Comparison of ENCODE assay signal across 8 cellular contexts in the genomic region with DNA sequence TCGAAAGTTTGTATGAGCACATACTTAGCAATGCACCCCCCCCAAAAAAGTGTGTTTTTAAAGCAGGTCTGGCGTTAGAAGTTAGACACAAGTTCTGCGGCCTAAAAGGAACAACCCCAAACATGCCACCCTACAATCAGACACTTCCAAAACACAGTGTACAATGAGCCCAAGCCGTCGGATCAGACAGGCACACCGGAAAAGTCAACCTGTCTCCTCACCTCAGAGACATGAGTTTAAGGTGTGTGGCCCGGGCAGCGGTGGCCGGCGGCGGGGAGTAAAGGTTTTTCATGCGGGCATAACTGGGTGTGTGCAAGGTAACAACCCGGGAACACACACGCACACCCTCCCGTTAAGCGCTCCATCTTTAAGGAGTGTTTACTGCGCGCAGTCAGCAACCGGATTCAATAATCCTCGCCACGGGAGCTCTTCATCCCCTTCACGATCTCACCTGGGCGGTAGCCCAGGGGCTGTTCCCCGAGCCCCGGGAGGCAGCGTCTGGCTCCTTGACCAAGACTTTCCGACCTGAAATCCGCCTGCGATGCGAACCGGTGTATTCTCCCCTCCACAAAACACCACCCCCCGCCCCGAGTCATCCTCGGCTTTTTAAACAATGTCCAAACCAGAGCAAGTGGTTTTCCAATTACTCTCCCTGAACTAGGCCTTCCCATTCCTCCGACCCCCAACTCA. TPM values are rescaled to one million over a fixed set of nuclear protein-coding genes. Genes with fewer than 3 reads are reported as not detected.
DNase-seq lines count a peak whose midpoint lies in the region; ATAC-seq and TF ChIP-seq lines count a peak whose summit lies in the region.
"Not testable (repeated sequence)": the region's sequence is repeated elsewhere in the genome, so short reads cannot be mapped to it uniquely, and the experiment has no call there.

No MANE protein-coding gene starts in this region.

- peaks cover 39% of the 10 kb centered on the region for H3K4me1 Mint-ChIP-seq in dendritic cell treated with granulocyte-macrophage colony-stimulating factor and Interleukin-4, amounts not matched to agents 40 ng/mL and 50 ng/mL, for 4 days (ENCODE audit: low read depth)

- not testable (repeated sequence) for TF ChIP-seq CTCF in GM06990 (IDR thresholded peaks at IDR 0.05; ENCODE audit: insufficient read depth, low read length, poor library complexity, severe bottlenecking); PC-3 (conservative IDR thresholded peaks at IDR 0.05; ENCODE audit: low read depth, low read length)

- H3K36me3 Mint-ChIP-seq in dendritic cell treated with granulocyte-macrophage colony-stimulating factor and Interleukin-4, amounts not matched to agents 40 ng/mL and 50 ng/mL, for 4 days (ENCODE audit: low read depth): peaks cover 21% of the 10 kb centered on the region

- H3K27me3 ChIP-seq in GM06990 (replicated peaks; ENCODE audit: control insufficient read depth, insufficient read depth, low read length); PC-3 (ENCODE audit: low read length); layer of hippocampus (ENCODE audit: control insufficient read depth, insufficient read depth, low read length): not testable (repeated sequence)

- not testable (repeated sequence) for H3K9me2 ChIP-seq in PC-3 (replicated peaks; ENCODE audit: low read length)

- H3K4me3 ChIP-seq in GM06990 (replicated peaks; ENCODE audit: low read depth, low read length): peak overlapping the region; percentile 75
- H3K4me3 ChIP-seq in PC-3 (ENCODE audit: low read length): peak overlapping the region; percentile 99

- peak overlapping the region; percentile 98 for H3K4me2 ChIP-seq in PC-3 (ENCODE audit: low read length)

- not testable (repeated sequence) for H3K9me3 ChIP-seq in PC-3 (ENCODE audit: low read length)

- H3K4me1 ChIP-seq in PC-3 (ENCODE audit: insufficient read depth, low read length): peaks cover 52% of the 10 kb centered on the region

- CTCF ChIA-PET in PC-3 (lab: Charles Lee): interaction anchor here (1.0 kb wide), 1 partner anchor 76 kb away, joined by 3 read pairs; no protein-coding TSS in a partner anchor

- TSS peak; percentile 40 for BruUV-seq in PC-3 (replicated peaks; lab: Mats Ljungman, UMichigan)

- not testable (repeated sequence) for H2AFZ ChIP-seq in PC-3 (ENCODE audit: low read length)

- H3K4me3 Mint-ChIP-seq in dendritic cell treated with granulocyte-macrophage colony-stimulating factor and Interleukin-4, amounts not matched to agents 40 ng/mL and 50 ng/mL, for 4 days: peak overlapping the region; percentile 94

- peak overlapping the region; percentile 93 for H3K27ac Mint-ChIP-seq in dendritic cell treated with granulocyte-macrophage colony-stimulating factor and Interleukin-4, amounts not matched to agents 40 ng/mL and 50 ng/mL, for 4 days

- not testable (repeated sequence) for H3F3A ChIP-seq in PC-3 (ENCODE audit: low read length, unreplicated experiment)

- H3K27ac ChIP-seq in PC-3 (ENCODE audit: low read length): peak overlapping the region; percentile 55
- H3K27ac ChIP-seq in layer of hippocampus (ENCODE audit: low read depth, low read length): peak overlapping the region; percentile 68
- H3K27ac ChIP-seq in temporal lobe (ENCODE audit: low read depth, low read length): peak overlapping the region; percentile 17

- DNase-seq in GM06990 (ENCODE audit: extremely low read depth, insufficient read length) (peak; percentile 27), HK-2 (ENCODE audit: unreplicated experiment) (peak; percentile 42), PC-3 (peak; percentile 43), activated T-cell treated with anti-CD3 and anti-CD28 coated beads for 1 hour (ENCODE audit: low read depth) (peak; percentile 25)
- DNase-seq in sciatic nerve (ENCODE audit: low spot score): not testable (repeated sequence)

- POLR2A ChIA-PET in PC-3 (lab: Charles Lee; ENCODE audit: unreplicated experiment): interaction anchor here (0.7 kb wide), 2 partner anchors 63 to 86 kb away, joined by 3 to 4 read pairs; no protein-coding TSS in a partner anchor

- H3K79me2 ChIP-seq in PC-3 (ENCODE audit: low read length): peaks cover 69% of the 10 kb centered on the region

- peaks cover 42% of the 10 kb centered on the region for H4K20me1 ChIP-seq in PC-3 (ENCODE audit: low read length)

- peak; percentile 2 for ATAC-seq in PC-3
- peak; percentile 32 for ATAC-seq in sciatic nerve

- not testable (repeated sequence) for H3K9me3 Mint-ChIP-seq in dendritic cell treated with granulocyte-macrophage colony-stimulating factor and Interleukin-4, amounts not matched to agents 40 ng/mL and 50 ng/mL, for 4 days

- peak overlapping the region; percentile 90 for H3K9ac ChIP-seq in PC-3 (ENCODE audit: low read length)

- intact Hi-C loops in PC-3 (cut with micrococcal nuclease): loop anchor here (2.0 kb wide), 2 partner anchors 46 to 72 kb away; no protein-coding TSS in a partner anchor
- intact Hi-C loops in dendritic cell treated with granulocyte-macrophage colony-stimulating factor and Interleukin-4, amounts not matched to agents 40 ng/mL and 50 ng/mL, for 4 days (cut with micrococcal nuclease): loop anchor here (5.0 kb wide), 1 partner anchor 86 kb away; no protein-coding TSS in a partner anchor
- intact Hi-C loops in sciatic nerve (cut with DNase I): not testable (repeated sequence)

- not testable (repeated sequence) for H3K36me3 ChIP-seq in GM06990 (ENCODE audit: control insufficient read depth, insufficient read depth, low read length)
- peaks cover 11% of the 10 kb centered on the region for H3K36me3 ChIP-seq in PC-3 (ENCODE audit: low read depth, low read length)

- not testable (repeated sequence) for H3K27me3 Mint-ChIP-seq in dendritic cell treated with granulocyte-macrophage colony-stimulating factor and Interleukin-4, amounts not matched to agents 40 ng/mL and 50 ng/mL, for 4 days

RNA-seq across cellular contexts. Expression of a gene that starts 0.9 kb away (rescaled TPM):
- total RNA-seq in PC-3 (2014; rRNA removed) (68.2 and 76.6 TPM in 2 replicates), sciatic nerve (29.8 TPM), temporal lobe (42.5 TPM)

Comparison
In these comparisons a context has a peak if more than half of its experiments do, and no peak if none do; other contexts are left out.
1. H3K27ac ChIP-seq: peak in every context shown above with its lines; median percentile 68 in layer of hippocampus; 55 in PC-3; 17 in temporal lobe.